Comparison of ENCODE assay signal across 8 cellular contexts in the genomic region with DNA sequence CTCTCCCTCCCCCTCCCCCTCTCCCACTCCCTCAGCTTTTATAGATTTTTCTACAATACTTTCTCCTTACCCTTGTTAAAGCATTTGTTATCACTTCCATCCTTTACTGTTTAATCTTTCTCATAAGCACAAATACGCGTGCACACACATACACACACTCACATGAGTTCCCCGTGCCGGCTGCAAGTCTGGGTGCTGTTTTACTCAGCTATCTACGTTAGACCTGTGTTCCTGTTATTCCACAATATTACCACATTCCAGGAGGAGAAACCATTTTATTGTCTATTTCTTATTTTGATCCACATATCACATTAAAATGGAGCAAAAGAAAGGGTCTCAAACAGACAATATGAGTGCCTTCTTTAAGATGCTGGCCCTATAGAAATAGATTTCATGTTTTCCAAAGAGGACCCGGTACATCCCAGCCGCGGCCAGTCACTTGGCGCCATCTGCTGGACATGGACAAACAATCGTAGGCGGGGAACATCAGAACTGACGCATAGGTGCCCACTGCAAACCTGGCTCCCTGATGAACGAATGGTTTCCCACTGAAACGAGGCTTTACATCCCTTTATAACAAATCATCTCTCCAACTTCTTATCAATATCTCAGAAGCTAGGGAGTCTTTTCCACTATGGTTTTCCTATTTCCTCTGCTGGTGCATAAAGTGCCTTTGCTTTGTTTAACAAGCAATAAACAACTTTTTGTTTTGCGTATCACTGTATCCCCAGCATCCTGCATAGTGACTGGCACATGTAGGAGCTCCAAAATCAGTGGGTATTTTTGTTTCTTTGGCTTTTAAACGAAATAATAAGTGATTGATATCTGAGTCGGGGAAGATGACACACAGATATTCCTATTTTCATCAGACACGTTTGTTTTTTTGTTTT. TPM values are rescaled to one million over a fixed set of nuclear protein-coding genes. Genes with fewer than 3 reads are reported as not detected.
DNase-seq lines count a peak whose midpoint lies in the region; ATAC-seq, FAIRE-seq and TF ChIP-seq lines count a peak whose summit lies in the region.

No MANE protein-coding gene starts in this region.

- peaks cover 11% of the 10 kb centered on the region for H3K9me3 Mint-ChIP-seq in activated naive CD8-positive, alpha-beta T cell treated with anti-CD3 and anti-CD28 coated beads, Interleukin-2, amount 10 ng/mL, durations not matched to agents 7 days and 5 days

- TF ChIP-seq CTCF in LNCaP clone FGC (IDR thresholded peaks at IDR 0.05; ENCODE audit: control insufficient read depth, extremely low read depth, insufficient read depth): peak; percentile 90
- TF ChIP-seq CTCF in heart right ventricle (IDR thresholded peaks at IDR 0.05): peak; percentile 46 to 91 (median 86)

- ATAC-seq in activated naive CD8-positive, alpha-beta T cell treated with anti-CD3 and anti-CD28 coated beads, Interleukin-2, amount 10 ng/mL, durations not matched to agents 7 days and 5 days (ENCODE audit: low read depth): peak; percentile 63
- peak in 6 of 8 donors; percentile 49 to 85 (median 77) for ATAC-seq in heart right ventricle
- ATAC-seq in GM21619 (IDR thresholded peaks at IDR 0.05; ENCODE audit: unreplicated experiment): no peak
- no peak for ATAC-seq in HG03025 (IDR thresholded peaks at IDR 0.05; ENCODE audit: low FRiP score, unreplicated experiment)

- H3K36me3 ChIP-seq in heart right ventricle: no peaks in the 10 kb centered on the region

- peaks cover 24% of the 10 kb centered on the region for H3K27me3 Mint-ChIP-seq in activated naive CD8-positive, alpha-beta T cell treated with anti-CD3 and anti-CD28 coated beads, Interleukin-2, amount 10 ng/mL, durations not matched to agents 7 days and 5 days

- DNase-seq in LNCaP clone FGC (ENCODE audit: low read depth) (peak; percentile 15), SHP77 treated with DMSO at 0.1 percent for 48 hours (lab: John Stamatoyannopoulos, UW) (peak; percentile 36), heart right ventricle (peak; percentile 52 to 63), pulmonary artery endothelial cell (ENCODE audit: low read depth, low spot score) (peak; percentile 7)
- peak; percentile 59 for DNase-seq in activated naive CD8-positive, alpha-beta T cell treated with anti-CD3 and anti-CD28 coated beads, Interleukin-2, amount 10 ng/mL, durations not matched to agents 7 days and 5 days

- peaks cover under 1% of the 10 kb centered on the region for H3K36me3 Mint-ChIP-seq in activated naive CD8-positive, alpha-beta T cell treated with anti-CD3 and anti-CD28 coated beads, Interleukin-2, amount 10 ng/mL, durations not matched to agents 7 days and 5 days

- WGBS in heart right ventricle, 2 donors: 25 to 27% methylated on average over 18 of the region's 18 CpGs

- H3K4me1 ChIP-seq in heart right ventricle: peaks cover 0 to 5% (median 0%) of the 10 kb centered on the region in 9 donors

- H3K4me1 Mint-ChIP-seq in activated naive CD8-positive, alpha-beta T cell treated with anti-CD3 and anti-CD28 coated beads, Interleukin-2, amount 10 ng/mL, durations not matched to agents 7 days and 5 days: no peaks in the 10 kb centered on the region

- H3K27me3 ChIP-seq in heart right ventricle: peaks cover 0 to 19% (median 11%) of the 10 kb centered on the region in 7 donors

- H3K27ac Mint-ChIP-seq in activated naive CD8-positive, alpha-beta T cell treated with anti-CD3 and anti-CD28 coated beads, Interleukin-2, amount 10 ng/mL, durations not matched to agents 7 days and 5 days: no peak overlapping the region

- peaks cover 0 to 22% (median 8%) of the 10 kb centered on the region in 11 donors for H3K9me3 ChIP-seq in heart right ventricle

- H3K4me3 ChIP-seq in LNCaP clone FGC (ENCODE audit: low read depth, low read length) (no peak overlapping the region), heart right ventricle (no peak overlapping the region)

- no peak overlapping the region for H3K27ac ChIP-seq in heart right ventricle

- peak; percentile 85 for FAIRE-seq in G401.6 (lab: Jason Lieb, UNC)

- intact Hi-C loops in heart right ventricle (cut with DNase I): loop anchor here in 8 of 10 donors (5.0 to 10.0 kb wide), 9 partner anchors 170 to 813 kb away; no protein-coding TSS in a partner anchor

- POLR2A ChIA-PET in activated naive CD8-positive, alpha-beta T cell treated with anti-CD3 and anti-CD28 coated beads, Interleukin-2, amount 10 ng/mL, durations not matched to agents 7 days and 5 days (lab: Charles Lee): no interaction called here

- no peak overlapping the region for H3K4me3 Mint-ChIP-seq in activated naive CD8-positive, alpha-beta T cell treated with anti-CD3 and anti-CD28 coated beads, Interleukin-2, amount 10 ng/mL, durations not matched to agents 7 days and 5 days

RNA-seq across cellular contexts. Expression of a gene that starts 25.2 kb away (rescaled TPM):
- 10 to 100 TPM; 95.6 to 98.2 TPM for total RNA-seq in activated naive CD8-positive, alpha-beta T cell treated with anti-CD3 and anti-CD28 coated beads, Interleukin-2, amount 10 ng/mL, durations not matched to agents 7 days and 5 days
- 100 to 1,000 TPM; 111 to 218 (median 133) TPM for total RNA-seq in heart right ventricle
- 10 to 100 TPM; 59.0 to 95.5 TPM for polyA plus RNA-seq in heart right ventricle
- 59.9 and 83.0 TPM in 2 replicates for total RNA-seq in pulmonary artery endothelial cell

Comparison
In these comparisons a context has a peak if more than half of its experiments do, and no peak if none do; other contexts are left out.
1. DNase-seq: peak in every context shown above with its lines; median percentile 59 in activated naive CD8-positive, alpha-beta T cell treated with anti-CD3 and anti-CD28 coated beads, Interleukin-2, amount 10 ng/mL, durations not matched to agents 7 days and 5 days; 58 in heart right ventricle; 36 in SHP77 treated with DMSO at 0.1 percent for 48 hours; 15 in LNCaP clone FGC; 7 in pulmonary artery endothelial cell.
2. ATAC-seq: peak in activated naive CD8-positive, alpha-beta T cell treated with anti-CD3 and anti-CD28 coated beads, Interleukin-2, amount 10 ng/mL, durations not matched to agents 7 days and 5 days (single experiment) and heart right ventricle (6 of 8); none in GM21619 (single experiment) and HG03025 (single experiment).